In genomic region chr7:130900471-130901076, GRCh38 we compare ENCODE assay signal across 8 cellular contexts.
DNase-seq lines count a peak whose midpoint lies in the region; ATAC-seq, FAIRE-seq and TF ChIP-seq lines count a peak whose summit lies in the region.

No MANE protein-coding gene starts in this region.

- peaks cover 31% of the 10 kb centered on the region for H3K36me3 Mint-ChIP-seq in activated naive CD8-positive, alpha-beta T cell

- TF ChIP-seq POLR2A in HepG2 (IDR thresholded peaks at IDR 0.05; ENCODE audit: insufficient read depth in 1 of 2, low read depth in 2 of 2, low read length in 2 of 2) (no peak), suprapubic skin (IDR thresholded peaks at IDR 0.05) (no peak)

- POLR2A ChIA-PET in HepG2 (lab: Yijun Ruan, JAX) = interaction anchor here (1.2 to 1.9 kb wide), 5 partner anchors 15 to 695 kb away, joined by 3 to 11 read pairs (median 7); partner anchors contain the start of gene TMEM209

- no peak for ATAC-seq in HepG2

- intact Hi-C loops in HepG2 (cut with micrococcal nuclease; ENCODE audit: unreplicated experiment) = no loop called here

- DNase-seq in activated CD8-positive, alpha-beta memory T cell treated with anti-CD3 and anti-CD28 coated beads for 24 hours = peak; percentile 65
- DNase-seq in activated CD8-positive, alpha-beta memory T cell treated with anti-CD3 and anti-CD28 coated beads, Interleukin-2, amount 50 U/mL, for 4 hours = no peak
- no peak for DNase-seq in HepG2 (ENCODE audit: low spot score)
- DNase-seq in suprapubic skin (ENCODE audit: low spot score in 2 of 2) = no peak
- DNase-seq in stimulated activated naive CD4-positive, alpha-beta T cell (lab: John Stamatoyannopoulos, UW) = no peak
- no peak for DNase-seq in GM13977 (ENCODE audit: low spot score)
- no peak for DNase-seq in NCI-H1048 (lab: John Stamatoyannopoulos, UW)

- peak overlapping the region; percentile 27 for H3K9ac ChIP-seq in HepG2 (ENCODE audit: insufficient read depth, low read depth, low read length)

- peak overlapping the region in 1 of 3 experiments; percentile 34; a peak in 2 of 6 replicates for H3K4me3 ChIP-seq in HepG2 (replicated peaks in 1 of 3; ENCODE audit: insufficient read depth in 1 of 3, low read depth in 2 of 3, low read length in 3 of 3)
- H3K4me3 ChIP-seq in suprapubic skin = no peak overlapping the region

- no peak overlapping the region for H3K4me3 Mint-ChIP-seq in activated naive CD8-positive, alpha-beta T cell

- H3K36me3 ChIP-seq in HepG2 (replicated peaks in 1 of 2; ENCODE audit: control insufficient read depth in 1 of 2, insufficient read depth in 2 of 2, low read length in 2 of 2) (peaks cover 12 to 22% of the 10 kb centered on the region in 2 experiments), suprapubic skin (peaks cover 9% of the 10 kb centered on the region)

- no TSS peak for BruUV-seq in HepG2 (replicated peaks; lab: Mats Ljungman, UMichigan)

- CTCF ChIA-PET in HepG2 (lab: Yijun Ruan, JAX; ENCODE audit: low intra/inter-chr PET ratio, low total read pairs) = no interaction called here

- peaks cover 90% of the 10 kb centered on the region for H3K79me2 ChIP-seq in HepG2 (ENCODE audit: insufficient read depth, low read length)

- H3K27ac ChIP-seq in HepG2 (ENCODE audit: extremely low read length, insufficient read depth, low read length) = peak overlapping the region; percentile 74
- peak overlapping the region; percentile 59 for H3K27ac ChIP-seq in suprapubic skin

- H3K27me3 ChIP-seq in HepG2 (ENCODE audit: control insufficient read depth in 1 of 2, insufficient read depth in 2 of 2, low read length in 2 of 2) (no peaks in the 10 kb centered on the region), suprapubic skin (no peaks in the 10 kb centered on the region)

- in situ Hi-C loops in HepG2 (cut with HindIII; ENCODE audit: extremely low pct_ligation_motif_present, low pct_unique_long_range_greater_than_20kb) (no loop called here), GM13977 (cut with MboI; ENCODE audit: low pct_unique_long_range_greater_than_20kb, low sequenced_read_pairs, unreplicated experiment) (no loop called here)

- no peak overlapping the region for H2AFZ ChIP-seq in HepG2 (ENCODE audit: low read length)

- TF ChIP-seq EP300 in HepG2 (IDR thresholded peaks at IDR 0.05; ENCODE audit: low read depth in 2 of 2, low read length in 2 of 2) (no peak), HepG2 (CRISPR knock-in tag; IDR thresholded peaks at IDR 0.05; ENCODE audit: borderline replicate concordance) (no peak), suprapubic skin (IDR thresholded peaks at IDR 0.05) (no peak)

- H3K4me2 ChIP-seq in HepG2 (ENCODE audit: low read depth, low read length) = peak overlapping the region; percentile 56

- peak overlapping the region; percentile 78 for H3K27ac Mint-ChIP-seq in activated naive CD8-positive, alpha-beta T cell

- no peaks in the 10 kb centered on the region for H3K9me3 ChIP-seq in HepG2 (ENCODE audit: low read length)
- no peaks in the 10 kb centered on the region for H3K9me3 ChIP-seq in suprapubic skin

- H3K4me1 ChIP-seq in HepG2 (ENCODE audit: insufficient read depth, low read length) (peaks cover 100% of the 10 kb centered on the region), suprapubic skin (peaks cover 95% of the 10 kb centered on the region)

- peaks cover 5% of the 10 kb centered on the region; the same call in 1 of the 2 replicates for H4K20me1 ChIP-seq in HepG2 (ENCODE audit: insufficient read depth, low read length)

- no peaks in the 10 kb centered on the region for H3K9me3 Mint-ChIP-seq in activated naive CD8-positive, alpha-beta T cell (ENCODE audit: low read depth)

- no peak for FAIRE-seq in HepG2 (lab: Jason Lieb, UNC)

- TF ChIP-seq RAD21 in HepG2 (CRISPR knock-in tag; IDR thresholded peaks at IDR 0.05) = no peak

- 69% methylated on average over 5 of the region's 5 CpGs for WGBS in HepG2 (ENCODE audit: low lambda C conversion rate)
- WGBS in suprapubic skin = 72% methylated on average over 5 of the region's 5 CpGs

- TF ChIP-seq CTCF in HepG2 (CRISPR knock-in tag; IDR thresholded peaks at IDR 0.05) = no peak
- TF ChIP-seq CTCF in suprapubic skin (IDR thresholded peaks at IDR 0.05) = no peak
- no peak for TF ChIP-seq CTCF in GM13977 (IDR thresholded peaks at IDR 0.05; ENCODE audit: extremely low read depth, insufficient read depth, missing control alignments)

- H3K27me3 Mint-ChIP-seq in activated naive CD8-positive, alpha-beta T cell = no peaks in the 10 kb centered on the region

- H3K4me1 Mint-ChIP-seq in activated naive CD8-positive, alpha-beta T cell (ENCODE audit: low read depth) = peaks cover 91% of the 10 kb centered on the region

TF ChIP-seq in HepG2, 621 proteins besides CTCF, POLR2A, EP300 and RAD21:
- TF ChIP-seq, protein P1, sequence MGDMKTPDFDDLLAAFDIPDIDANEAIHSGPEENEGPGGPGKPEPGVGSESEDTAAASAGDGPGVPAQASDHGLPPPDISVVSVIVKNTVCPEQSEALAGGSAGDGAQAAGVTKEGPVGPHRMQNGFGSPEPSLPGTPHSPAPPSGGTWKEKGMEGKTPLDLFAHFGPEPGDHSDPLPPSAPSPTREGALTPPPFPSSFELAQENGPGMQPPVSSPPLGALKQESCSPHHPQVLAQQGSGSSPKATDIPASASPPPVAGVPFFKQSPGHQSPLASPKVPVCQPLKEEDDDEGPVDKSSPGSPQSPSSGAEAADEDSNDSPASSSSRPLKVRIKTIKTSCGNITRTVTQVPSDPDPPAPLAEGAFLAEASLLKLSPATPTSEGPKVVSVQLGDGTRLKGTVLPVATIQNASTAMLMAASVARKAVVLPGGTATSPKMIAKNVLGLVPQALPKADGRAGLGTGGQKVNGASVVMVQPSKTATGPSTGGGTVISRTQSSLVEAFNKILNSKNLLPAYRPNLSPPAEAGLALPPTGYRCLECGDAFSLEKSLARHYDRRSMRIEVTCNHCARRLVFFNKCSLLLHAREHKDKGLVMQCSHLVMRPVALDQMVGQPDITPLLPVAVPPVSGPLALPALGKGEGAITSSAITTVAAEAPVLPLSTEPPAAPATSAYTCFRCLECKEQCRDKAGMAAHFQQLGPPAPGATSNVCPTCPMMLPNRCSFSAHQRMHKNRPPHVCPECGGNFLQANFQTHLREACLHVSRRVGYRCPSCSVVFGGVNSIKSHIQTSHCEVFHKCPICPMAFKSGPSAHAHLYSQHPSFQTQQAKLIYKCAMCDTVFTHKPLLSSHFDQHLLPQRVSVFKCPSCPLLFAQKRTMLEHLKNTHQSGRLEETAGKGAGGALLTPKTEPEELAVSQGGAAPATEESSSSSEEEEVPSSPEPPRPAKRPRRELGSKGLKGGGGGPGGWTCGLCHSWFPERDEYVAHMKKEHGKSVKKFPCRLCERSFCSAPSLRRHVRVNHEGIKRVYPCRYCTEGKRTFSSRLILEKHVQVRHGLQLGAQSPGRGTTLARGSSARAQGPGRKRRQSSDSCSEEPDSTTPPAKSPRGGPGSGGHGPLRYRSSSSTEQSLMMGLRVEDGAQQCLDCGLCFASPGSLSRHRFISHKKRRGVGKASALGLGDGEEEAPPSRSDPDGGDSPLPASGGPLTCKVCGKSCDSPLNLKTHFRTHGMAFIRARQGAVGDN (CRISPR knock-in tag; IDR thresholded peaks at IDR 0.05) = 0 out of 2 replicates have a peak, but pooled peaks have one; percentile 15
- TF ChIP-seq MAFK (conservative IDR thresholded peaks at IDR 0.05 in 1 of 2, IDR thresholded peaks at IDR 0.05 in 1 of 2; ENCODE audit: low read length in 2 of 2) = no peak
- peak; percentile 83 for TF ChIP-seq ZKSCAN1 (IDR thresholded peaks at IDR 0.05; ENCODE audit: low read length)
- no peak for TF ChIP-seq ZNF510 (CRISPR knock-in tag; IDR thresholded peaks at IDR 0.05; ENCODE audit: low read depth)
- no peak for TF ChIP-seq GRHL1 (CRISPR knock-in tag; conservative IDR thresholded peaks at IDR 0.05)
- TF ChIP-seq ZMYM4 (CRISPR knock-in tag; IDR thresholded peaks at IDR 0.05) = no peak
- TF ChIP-seq MEIS2 (CRISPR knock-in tag; IDR thresholded peaks at IDR 0.05) = no peak
- TF ChIP-seq POLR2AphosphoS5 (IDR thresholded peaks at IDR 0.05; ENCODE audit: low read depth, low read length) = 0 out of 2 replicates have a peak, but pooled peaks have one; percentile 21
- peak; percentile 10; the same call in 1 of the 2 replicates for TF ChIP-seq POLR2G (IDR thresholded peaks at IDR 0.05; ENCODE audit: low read depth, low read length)
- TF ChIP-seq ZC3H4 (CRISPR knock-in tag; IDR thresholded peaks at IDR 0.05; ENCODE audit: borderline replicate concordance) = 0 out of 2 replicates have a peak, but pooled peaks have one; percentile 50
- TF ChIP-seq NFIC (IDR thresholded peaks at IDR 0.05; ENCODE audit: low read length) = no peak
- TF ChIP-seq RARA (CRISPR knock-in tag; IDR thresholded peaks at IDR 0.05) = no peak
- no peak for TF ChIP-seq CAMTA2 (CRISPR knock-in tag; IDR thresholded peaks at IDR 0.05; ENCODE audit: borderline replicate concordance)
- TF ChIP-seq FOXA1 (IDR thresholded peaks at IDR 0.05) = no peak
- TF ChIP-seq FOXA1 (CRISPR knock-in tag; IDR thresholded peaks at IDR 0.05) = no peak
- no peak for TF ChIP-seq GABPB1 (CRISPR knock-in tag; IDR thresholded peaks at IDR 0.05)
